In genomic region chr18:4986677-4987076, GRCh38 we compare ENCODE assay signal across 18 cellular contexts.
DNase-seq lines count a peak whose midpoint lies in the region; ATAC-seq, FAIRE-seq and TF ChIP-seq lines count a peak whose summit lies in the region.
"Had no signal": no experiment of that assay in that cellular context is flagged by ENCODE, and none has a peak within 500 bp of the region (broad histone marks: within the 10 kb centered on the region; RNA-seq: fewer than 3 reads in every experiment).

No MANE protein-coding gene starts in this region.

- no peak overlapping the region for H3K23ac ChIP-seq in H9 (ENCODE audit: insufficient read length, low read depth, low read length)
- no peak overlapping the region for H3K23ac ChIP-seq in H1 (ENCODE audit: insufficient read length)
- no peak overlapping the region for H3K23ac ChIP-seq in neuronal stem cell (ENCODE audit: low read depth, low read length, poor library complexity)

- intact Hi-C loops in upper lobe of right lung (cut with DNase I) = no loop called here

- H3K18ac ChIP-seq in H9 (ENCODE audit: insufficient read length, low read depth, low read length) (peak overlapping the region; percentile 62), H1 (ENCODE audit: extremely low read depth, low read length) (no peak overlapping the region), neuronal stem cell (ENCODE audit: low read length) (peak overlapping the region; percentile 45)

- H2AK5ac ChIP-seq in H9 (ENCODE audit: insufficient read length, low read length) = no peak overlapping the region
- no peak overlapping the region for H2AK5ac ChIP-seq in H1 (ENCODE audit: low read depth, low read length)
- H2AK5ac ChIP-seq in neuronal stem cell (ENCODE audit: low read depth, low read length) = no peak overlapping the region

- H4K8ac ChIP-seq in H9 (replicated peaks; ENCODE audit: insufficient read length, low read depth, low read length) = no peak overlapping the region
- H4K8ac ChIP-seq in H1 (ENCODE audit: extremely low read depth, insufficient read depth, low read length) = peak overlapping the region; percentile 82; the same call in 1 of the 2 replicates
- H4K8ac ChIP-seq in neuronal stem cell (ENCODE audit: low read depth, low read length) = no peak overlapping the region

- no peak for TF ChIP-seq POLR2A in H1 (IDR thresholded peaks at IDR 0.05; ENCODE audit: control extremely low read depth in 1 of 2, low read depth in 2 of 2, low read length in 2 of 2)

- H3K4me1 Mint-ChIP-seq in H9 = peaks cover 8 to 15% of the 10 kb centered on the region in 2 experiments
- H3K4me1 Mint-ChIP-seq: CD4-positive, CD25-positive, alpha-beta regulatory T cell had no signal

- H3K56ac ChIP-seq in H9 (ENCODE audit: insufficient read length, low read depth, low read length) = no peak overlapping the region
- no peak overlapping the region for H3K56ac ChIP-seq in H1 (replicated peaks; ENCODE audit: insufficient read length, low read depth, low read length)

- peaks cover 2 to 15% (median 14%) of the 10 kb centered on the region in 3 experiments; a peak in 4 of 7 replicates for H3K36me3 Mint-ChIP-seq in H9 (ENCODE audit: insufficient read depth in 1 of 3, low read depth in 3 of 3)
- H3K36me3 Mint-ChIP-seq: CD4-positive, CD25-positive, alpha-beta regulatory T cell; CD8-positive, alpha-beta T cell had no signal

- peaks cover 84% of the 10 kb centered on the region for H3K27me3 Mint-ChIP-seq in H9 (ENCODE audit: low read depth)
- H3K27me3 Mint-ChIP-seq: CD4-positive, CD25-positive, alpha-beta regulatory T cell had no signal

- no peak overlapping the region for H3K4me3 ChIP-seq in H1 (ENCODE audit: extremely low read depth in 1 of 4, insufficient read depth in 2 of 4, low read depth in 3 of 4, low read length in 4 of 4)
- H3K4me3 ChIP-seq in neuronal stem cell (ENCODE audit: low read length in 2 of 2) = peak overlapping the region in 1 of 2 donors; percentile 61
- H3K4me3 ChIP-seq in upper lobe of right lung = no peak overlapping the region
- H3K4me3 ChIP-seq: HAP-1 had no signal

- ATAC-seq in upper lobe of right lung (peak; percentile 36), SK-N-SH treated with all-trans-retinoic acid at 6 μM for 48 hours (no peak)
- ATAC-seq: CD8-positive, alpha-beta T cell had no signal

- no peaks in the 10 kb centered on the region for H3K9me3 ChIP-seq in H9 (ENCODE audit: control insufficient read depth, low read depth, low read length)
- H3K9me3 ChIP-seq in H1 (ENCODE audit: insufficient read depth in 2 of 2, low read depth in 1 of 2, low read length in 1 of 2) = peaks cover 5 to 7% of the 10 kb centered on the region in 2 experiments; a peak in 1 of 4 replicates
- H3K9me3 ChIP-seq in neuronal stem cell (replicated peaks in 1 of 2; ENCODE audit: control insufficient read depth in 2 of 2, insufficient read depth in 1 of 2, low read depth in 1 of 2, low read length in 2 of 2) = peaks cover 0 to 5% of the 10 kb centered on the region in 2 donors
- no peaks in the 10 kb centered on the region for H3K9me3 ChIP-seq in upper lobe of right lung
- H3K9me3 ChIP-seq: Caco-2, HAP-1 had no signal

- H3K23me2 ChIP-seq in H9 (ENCODE audit: insufficient read length, low read depth, low read length, poor library complexity, severe bottlenecking) = no peaks in the 10 kb centered on the region
- H3K23me2 ChIP-seq in H1 (ENCODE audit: low read depth, low read length) = no peaks in the 10 kb centered on the region; the same call in 1 of the 2 replicates

- no peak for TF ChIP-seq RAD21 in H1 (IDR thresholded peaks at IDR 0.05 in 1 of 2, conservative IDR thresholded peaks at IDR 0.05 in 1 of 2; ENCODE audit: low read depth in 2 of 2, low read length in 2 of 2)

- DNase-seq in H9 = no peak
- DNase-seq in H1 (ENCODE audit: low read depth in 1 of 2, low spot score in 2 of 2) = no peak
- DNase-seq in neuronal stem cell (ENCODE audit: low spot score) = no peak
- DNase-seq in upper lobe of right lung = peak; percentile 53
- no peak for DNase-seq in CD1c-positive myeloid dendritic cell (ENCODE audit: extremely low spot score)
- DNase-seq in RPMI8226 = no peak
- DNase-seq in T-helper 2 cell = no peak
- DNase-seq: C1 segment of cervical spinal cord; Caco-2; CD4-positive, CD25-positive, alpha-beta regulatory T cell; CD8-positive, alpha-beta T cell; DMS153; DND-41; HFFc6 had no signal

- no peak overlapping the region for H3K4ac ChIP-seq in H9 (ENCODE audit: low read depth, low read length)
- H3K4ac ChIP-seq in H1 (replicated peaks; ENCODE audit: insufficient read length, low read depth, low read length) = no peak overlapping the region
- no peak overlapping the region for H3K4ac ChIP-seq in neuronal stem cell (ENCODE audit: low read length)

- H3K36me3 ChIP-seq in H1 (ENCODE audit: control insufficient read depth in 2 of 4, insufficient read depth in 4 of 4, low read length in 3 of 4) (peaks cover 0 to 1% (median 0%) of the 10 kb centered on the region in 4 experiments; a peak in 1 of 8 replicates), neuronal stem cell (replicated peaks in 1 of 2; ENCODE audit: control insufficient read depth in 2 of 2, insufficient read depth in 2 of 2, low read length in 2 of 2) (no peaks in the 10 kb centered on the region), upper lobe of right lung (no peaks in the 10 kb centered on the region)
- H3K36me3 ChIP-seq: HAP-1 had no signal

- TF ChIP-seq EP300 in H1 (IDR thresholded peaks at IDR 0.05; ENCODE audit: borderline replicate concordance in 1 of 2, low read depth in 2 of 2, low read length in 2 of 2) = no peak

- no peak overlapping the region for H2BK120ac ChIP-seq in H9 (ENCODE audit: low read depth, low read length, poor library complexity, severe bottlenecking)
- H2BK120ac ChIP-seq in H1 (replicated peaks; ENCODE audit: low read depth, low read length) = no peak overlapping the region
- no peak overlapping the region for H2BK120ac ChIP-seq in neuronal stem cell (ENCODE audit: low read depth, low read length)

- H3K27ac ChIP-seq in H9 (ENCODE audit: insufficient read length, low read depth, low read length) = no peak overlapping the region
- no peak overlapping the region for H3K27ac ChIP-seq in H1 (ENCODE audit: low read depth, low read length)
- no peak overlapping the region for H3K27ac ChIP-seq in neuronal stem cell (replicated peaks; ENCODE audit: low read length)
- no peak overlapping the region for H3K27ac ChIP-seq in upper lobe of right lung

- no peaks in the 10 kb centered on the region for H3K79me2 ChIP-seq in H9 (ENCODE audit: insufficient read depth, low read length)
- no peaks in the 10 kb centered on the region for H3K79me2 ChIP-seq in H1 (ENCODE audit: control insufficient read depth in 1 of 2, insufficient read depth in 2 of 2, low read length in 2 of 2)

- no CpG with 5 or more reads among the region's 6 CpGs for WGBS in H9 (ENCODE audit: extremely low coverage, insufficient read length, low lambda C conversion rate)
- WGBS in H1 (ENCODE audit: extremely low coverage in 1 of 2, insufficient coverage in 1 of 2, insufficient read length in 1 of 2, insufficient replicate concordance in 2 of 2, low coverage in 1 of 2, low lambda C conversion rate in 2 of 2, missing lambda C conversion rate in 1 of 2), 2 experiments = 81% methylated on average over 6 of the region's 6 CpGs; no CpG with 5 or more reads in 1 of the 2 experiments
- WGBS in neuronal stem cell (ENCODE audit: extremely low coverage in 2 of 2, insufficient read length in 2 of 2, insufficient replicate concordance in 1 of 2), 2 donors = no CpG with 5 or more reads among the region's 6 CpGs

- H2BK5ac ChIP-seq in H9 (ENCODE audit: insufficient read length, low read length) = no peak overlapping the region
- H2BK5ac ChIP-seq in H1 (ENCODE audit: low read depth, low read length) = no peak overlapping the region
- H2BK5ac ChIP-seq in neuronal stem cell (ENCODE audit: low read length) = no peak overlapping the region

- H3K27ac Mint-ChIP-seq in H9 = no peak overlapping the region
- H3K27ac Mint-ChIP-seq: CD4-positive, CD25-positive, alpha-beta regulatory T cell; CD8-positive, alpha-beta T cell; HFFc6 had no signal

- H3K9me3 Mint-ChIP-seq in H9 = peaks cover 13 to 19% of the 10 kb centered on the region in 2 experiments

- POLR2A ChIA-PET in H1 (lab: Charles Lee; ENCODE audit: partially characterized antibody) = interaction anchor here (1.7 kb wide), 1 partner anchor 14 kb away, joined by 3 read pairs; no protein-coding TSS in a partner anchor

- H4K20me1 ChIP-seq in H9 (ENCODE audit: control insufficient read depth, insufficient read depth, insufficient read length) (no peaks in the 10 kb centered on the region), H1 (replicated peaks in 1 of 2; ENCODE audit: control insufficient read depth in 1 of 2, insufficient read depth in 2 of 2, low read length in 2 of 2) (no peaks in the 10 kb centered on the region)

- no peak overlapping the region for H3T11ph ChIP-seq in H9 (ENCODE audit: low read length)

- H2AFZ ChIP-seq in H9 (ENCODE audit: low read length) (no peak overlapping the region), H1 (ENCODE audit: low read length) (no peak overlapping the region), neuronal stem cell (ENCODE audit: low read length) (no peak overlapping the region)

- H2BK20ac ChIP-seq in H9 (ENCODE audit: low read depth, low read length, poor library complexity, severe bottlenecking) = no peak overlapping the region
- H2BK20ac ChIP-seq in H1 (ENCODE audit: low read length) = no peak overlapping the region

- CTCF ChIA-PET in H1 (lab: Charles Lee; ENCODE audit: partially characterized antibody) = interaction anchor here (0.9 to 1.2 kb wide), 2 partner anchors 8 to 17 kb away, joined by 3 to 4 read pairs; no protein-coding TSS in a partner anchor

- H3K4me2 ChIP-seq in H9 (ENCODE audit: insufficient read depth, insufficient read length, low read length) = no peak overlapping the region
- H3K4me2 ChIP-seq in H1 (ENCODE audit: insufficient read depth in 1 of 2, low read depth in 2 of 2, low read length in 2 of 2) = no peak overlapping the region
- no peak overlapping the region for H3K4me2 ChIP-seq in neuronal stem cell (ENCODE audit: insufficient read depth, low read length, poor library complexity, severe bottlenecking)

- H4K5ac ChIP-seq in H9 (ENCODE audit: insufficient read length, low read depth, low read length) (no peak overlapping the region), H1 (ENCODE audit: insufficient read length, low read depth, low read length) (no peak overlapping the region)

- no peak for FAIRE-seq in H1 (lab: Jason Lieb, UNC)
- FAIRE-seq: G401.6, GM12892 had no signal

- H2BK15ac ChIP-seq in H9 (ENCODE audit: low read depth, low read length) (no peak overlapping the region), H1 (ENCODE audit: low read length) (no peak overlapping the region), neuronal stem cell (ENCODE audit: low read length) (no peak overlapping the region)

- H3K4me1 ChIP-seq in H9 (ENCODE audit: insufficient read depth, low read length) = no peaks in the 10 kb centered on the region
- peaks cover 0 to 6% (median 0%) of the 10 kb centered on the region in 4 experiments; a peak in 2 of 7 replicates for H3K4me1 ChIP-seq in H1 (replicated peaks in 1 of 4; ENCODE audit: control insufficient read depth in 3 of 4, insufficient read depth in 4 of 4, low read length in 3 of 4)
- peaks cover 0 to 11% of the 10 kb centered on the region in 2 donors for H3K4me1 ChIP-seq in neuronal stem cell (ENCODE audit: control insufficient read depth in 2 of 2, insufficient read depth in 1 of 2, low read depth in 1 of 2, low read length in 2 of 2)
- no peaks in the 10 kb centered on the region for H3K4me1 ChIP-seq in upper lobe of right lung
- H3K4me1 ChIP-seq: Caco-2, HAP-1 had no signal

- no peak overlapping the region for H3K4me3 Mint-ChIP-seq in H9
- H3K4me3 Mint-ChIP-seq: CD4-positive, CD25-positive, alpha-beta regulatory T cell; CD8-positive, alpha-beta T cell; HFFc6 had no signal

- no peak overlapping the region for H4K91ac ChIP-seq in H9 (ENCODE audit: insufficient read length, low read depth, low read length)
- H4K91ac ChIP-seq in H1 (replicated peaks; ENCODE audit: insufficient read length, low read length) = no peak overlapping the region
- H4K91ac ChIP-seq in neuronal stem cell (ENCODE audit: low read depth, low read length, poor library complexity) = no peak overlapping the region

- TF ChIP-seq CTCF in H9 (conservative IDR thresholded peaks at IDR 0.05) (no peak), H1 (IDR thresholded peaks at IDR 0.05; ENCODE audit: control extremely low read depth in 1 of 3, insufficient read depth in 1 of 3, low read depth in 1 of 3, low read length in 3 of 3) (no peak), upper lobe of right lung (IDR thresholded peaks at IDR 0.05) (no peak)

- H3K14ac ChIP-seq in H9 (ENCODE audit: insufficient read depth, low read length) = no peak overlapping the region
- no peak overlapping the region for H3K14ac ChIP-seq in H1 (ENCODE audit: insufficient read length)
- peak overlapping the region; percentile 10 for H3K14ac ChIP-seq in neuronal stem cell (ENCODE audit: low read length)

- no peak overlapping the region for H2BK12ac ChIP-seq in H9 (ENCODE audit: insufficient read length, low read depth, low read length)
- H2BK12ac ChIP-seq in H1 (ENCODE audit: low read depth, low read length) = no peak overlapping the region
- H2BK12ac ChIP-seq in neuronal stem cell (ENCODE audit: low read length) = no peak overlapping the region

- no peak overlapping the region for H3K9ac ChIP-seq in H9 (ENCODE audit: extremely low read depth, insufficient read length, low read length)
- H3K9ac ChIP-seq in H1 (replicated peaks in 1 of 4; ENCODE audit: extremely low read depth in 1 of 4, low read depth in 3 of 4, low read length in 3 of 4) = no peak overlapping the region
- H3K9ac ChIP-seq in neuronal stem cell (ENCODE audit: low read depth, low read length, poor library complexity) = no peak overlapping the region

- H3K79me1 ChIP-seq in H9 (ENCODE audit: insufficient read depth, low read depth, low read length, poor library complexity, severe bottlenecking) = no peaks in the 10 kb centered on the region
- no peaks in the 10 kb centered on the region for H3K79me1 ChIP-seq in H1 (ENCODE audit: low read depth, low read length)
- no peaks in the 10 kb centered on the region for H3K79me1 ChIP-seq in neuronal stem cell (ENCODE audit: low read depth, low read length)

- H3K27me3 ChIP-seq in H9 (ENCODE audit: insufficient read depth, low read length) (no peaks in the 10 kb centered on the region; the same call in 1 of the 2 replicates), H1 (replicated peaks in 1 of 4; ENCODE audit: control insufficient read depth in 3 of 4, extremely low read depth in 1 of 4, insufficient read depth in 3 of 4, low read length in 3 of 4) (peaks cover 0 to 7% (median 4%) of the 10 kb centered on the region in 4 experiments; a peak in 3 of 7 replicates), neuronal stem cell (ENCODE audit: control insufficient read depth in 3 of 3, insufficient read depth in 3 of 3, low read depth in 1 of 3, low read length in 3 of 3) (no peaks in the 10 kb centered on the region), upper lobe of right lung (no peaks in the 10 kb centered on the region)
